ENCODE assay signal across 29 cellular contexts in genomic region chr3:24419067-24419791, GRCh38.
"Had no signal": no experiment of that assay in that cellular context is flagged by ENCODE, and none has a peak within 500 bp of the region (broad histone marks: within the 10 kb centered on the region; RNA-seq: fewer than 3 reads in every experiment).

No MANE protein-coding gene starts in this region.

- H3K27me3 Mint-ChIP-seq: activated B cell treated with CpG ODN at 0.5 μM for 24 hours; activated CD8-positive, alpha-beta T cell treated with anti-CD3 and anti-CD28 coated beads for 36 hours; activated naive CD4-positive, alpha-beta T cell treated with anti-CD3 and anti-CD28 coated beads, Interleukin-2, amount 50 U/mL, for 24 hours; activated naive CD8-positive, alpha-beta T cell treated with anti-CD3 and anti-CD28 coated beads for 36 hours; activated naive CD8-positive, alpha-beta T cell treated with anti-CD3 and anti-CD28 coated beads, Interleukin-2, amount 50 U/mL, for 24 hours; T-helper 17 cell had no signal

- H3K27ac Mint-ChIP-seq: activated B cell treated with CpG ODN at 0.5 μM for 24 hours; activated CD8-positive, alpha-beta T cell treated with anti-CD3 and anti-CD28 coated beads for 36 hours; activated naive CD4-positive, alpha-beta T cell treated with anti-CD3 and anti-CD28 coated beads for 36 hours; activated naive CD4-positive, alpha-beta T cell treated with anti-CD3 and anti-CD28 coated beads, Interleukin-2, amount 50 U/mL, for 24 hours; activated naive CD8-positive, alpha-beta T cell treated with anti-CD3 and anti-CD28 coated beads for 36 hours; activated naive CD8-positive, alpha-beta T cell treated with anti-CD3 and anti-CD28 coated beads, Interleukin-2, amount 50 U/mL, for 24 hours; activated T-helper 2 cell treated with anti-CD3 and anti-CD28 coated beads, Interferon-gamma antibody, Interleukin-2, Interleukin-4, amounts not matched to agents 10 μg/mL and 5 μg/mL and 100 μg/mL, durations not matched to agents 14 hours and 24 hours and 36 hours; T-helper 17 cell; T-helper 2 cell treated with Interferon-gamma antibody and Interleukin-4, amounts not matched to agents 5 μg/mL and 100 μg/mL, for 36 hours had no signal

- H3K36me3 ChIP-seq: adrenal gland, colonic mucosa, WERI-Rb-1 had no signal

- H3K27ac ChIP-seq: body of pancreas, colonic mucosa, WERI-Rb-1 had no signal

- H3K4me1 ChIP-seq: colonic mucosa had no signal

- H3K4me3 Mint-ChIP-seq: activated B cell treated with CpG ODN at 0.5 μM for 24 hours; activated CD8-positive, alpha-beta T cell treated with anti-CD3 and anti-CD28 coated beads for 36 hours; activated naive CD4-positive, alpha-beta T cell treated with anti-CD3 and anti-CD28 coated beads for 36 hours; activated naive CD4-positive, alpha-beta T cell treated with anti-CD3 and anti-CD28 coated beads, Interleukin-2, amount 50 U/mL, for 24 hours; activated naive CD8-positive, alpha-beta T cell treated with anti-CD3 and anti-CD28 coated beads for 36 hours; activated naive CD8-positive, alpha-beta T cell treated with anti-CD3 and anti-CD28 coated beads, Interleukin-2, amount 50 U/mL, for 24 hours; activated T-cell treated with anti-CD3 and anti-CD28 coated beads, Interleukin-2, amount 50 U/mL, for 4 hours; T-helper 17 cell; T-helper 2 cell treated with Interferon-gamma antibody and Interleukin-4, amounts not matched to agents 5 μg/mL and 100 μg/mL, for 36 hours had no signal

- H3K9me3 ChIP-seq: adrenal gland, body of pancreas, colonic mucosa had no signal

- ATAC-seq: activated CD4-positive, CD25-positive, alpha-beta regulatory T cell treated with anti-CD3 and anti-CD28 coated beads, Interleukin-2, amount 50 U/mL, for 24 hours; activated CD8-positive, alpha-beta T cell treated with anti-CD3 and anti-CD28 coated beads for 36 hours; activated naive CD8-positive, alpha-beta T cell treated with anti-CD3 and anti-CD28 coated beads, Interleukin-2, amount 50 U/mL, for 24 hours; activated T-cell treated with anti-CD3 and anti-CD28 coated beads, Interleukin-2, amount 50 U/mL, for 4 hours; body of pancreas; esophagus mucosa; T-helper 17 cell had no signal

- H3K9me3 Mint-ChIP-seq: activated B cell treated with CpG ODN at 0.5 μM for 24 hours; activated CD8-positive, alpha-beta T cell treated with anti-CD3 and anti-CD28 coated beads for 36 hours; activated naive CD4-positive, alpha-beta T cell treated with anti-CD3 and anti-CD28 coated beads for 36 hours; activated naive CD4-positive, alpha-beta T cell treated with anti-CD3 and anti-CD28 coated beads, Interleukin-2, amount 50 U/mL, for 24 hours; activated naive CD8-positive, alpha-beta T cell treated with anti-CD3 and anti-CD28 coated beads for 36 hours; activated T-helper 2 cell treated with anti-CD3 and anti-CD28 coated beads, Interferon-gamma antibody, Interleukin-2, Interleukin-4, amounts not matched to agents 10 μg/mL and 5 μg/mL and 100 μg/mL, durations not matched to agents 14 hours and 24 hours and 36 hours; T-helper 2 cell treated with Interferon-gamma antibody and Interleukin-4, amounts not matched to agents 5 μg/mL and 100 μg/mL, for 36 hours had no signal

- H3K4me3 ChIP-seq: adrenal gland, body of pancreas, colonic mucosa had no signal

- H3K4me1 Mint-ChIP-seq: activated B cell treated with CpG ODN at 0.5 μM for 24 hours; activated naive CD4-positive, alpha-beta T cell treated with anti-CD3 and anti-CD28 coated beads, Interleukin-2, amount 50 U/mL, for 24 hours; activated naive CD8-positive, alpha-beta T cell treated with anti-CD3 and anti-CD28 coated beads for 36 hours; activated naive CD8-positive, alpha-beta T cell treated with anti-CD3 and anti-CD28 coated beads, Interleukin-2, amount 50 U/mL, for 24 hours; T-helper 17 cell had no signal

- H3K27me3 ChIP-seq: adrenal gland, body of pancreas, colonic mucosa had no signal

- H3K36me3 Mint-ChIP-seq: activated naive CD4-positive, alpha-beta T cell treated with anti-CD3 and anti-CD28 coated beads, Interleukin-2, amount 50 U/mL, for 24 hours; activated naive CD8-positive, alpha-beta T cell treated with anti-CD3 and anti-CD28 coated beads for 36 hours had no signal

- DNase-seq: activated B cell treated with CpG ODN at 0.5 μM for 24 hours; activated CD4-positive, alpha-beta T cell treated with anti-CD3 and anti-CD28 coated beads for 48 hours; activated CD4-positive, alpha-beta T cell treated with anti-CD3 and anti-CD28 coated beads, Interleukin-2, amount 50 U/mL, for 1 hour; activated CD4-positive, alpha-beta T cell treated with anti-CD3 and anti-CD28 coated beads, Interleukin-2, amount 50 U/mL, for 48 hours; activated CD8-positive, alpha-beta memory T cell treated with anti-CD3 and anti-CD28 coated beads for 24 hours; activated CD8-positive, alpha-beta T cell treated with anti-CD3 and anti-CD28 coated beads for 36 hours; activated effector memory CD4-positive, alpha-beta T cell treated with anti-CD3 and anti-CD28 coated beads, Interleukin-2, amount 50 U/mL, for 16 hours; activated naive CD4-positive, alpha-beta T cell treated with anti-CD3 and anti-CD28 coated beads for 36 hours; activated naive CD8-positive, alpha-beta T cell treated with anti-CD3 and anti-CD28 coated beads for 36 hours; activated naive CD8-positive, alpha-beta T cell treated with anti-CD3 and anti-CD28 coated beads, Interleukin-2, amount 50 U/mL, for 24 hours; activated T-cell treated with anti-CD3 and anti-CD28 coated beads, Interleukin-2, amount 50 U/mL, for 4 hours; amygdala; aorta; body of pancreas; central memory CD4-positive, alpha-beta T cell; cerebellar nuclear complex; colonic mucosa; effector CD8-positive, alpha-beta T cell; foreskin fibroblast; T-helper 1 cell; T-helper 17 cell; T1000; WERI-Rb-1 had no signal
